Comparison of ENCODE assay signal across 19 cellular contexts in genomic region chr1:71298633-71299032, GRCh38.
DNase-seq lines count a peak whose midpoint lies in the region; ATAC-seq, FAIRE-seq and TF ChIP-seq lines count a peak whose summit lies in the region.
"Had no signal": no experiment of that assay in that cellular context is flagged by ENCODE, and none has a peak within 500 bp of the region (broad histone marks: within the 10 kb centered on the region; RNA-seq: fewer than 3 reads in every experiment).

No MANE protein-coding gene starts in this region.

- no peak for TF ChIP-seq RAD21 in HepG2 (CRISPR knock-in tag; IDR thresholded peaks at IDR 0.05)

- H3K27ac ChIP-seq in HepG2 (ENCODE audit: extremely low read length, insufficient read depth, low read length) (no peak overlapping the region), prostate gland (no peak overlapping the region)
- H3K27ac ChIP-seq: 22Rv1, HL-60, RWPE1 had no signal

- no peak for TF ChIP-seq EP300 in HepG2 (IDR thresholded peaks at IDR 0.05; ENCODE audit: low read depth in 2 of 2, low read length in 2 of 2)
- TF ChIP-seq EP300 in HepG2 (CRISPR knock-in tag; IDR thresholded peaks at IDR 0.05; ENCODE audit: borderline replicate concordance) = no peak

- 4% methylated on average over 2 of the region's 2 CpGs for WGBS in HepG2 (ENCODE audit: low lambda C conversion rate)
- 59% methylated on average over 2 of the region's 2 CpGs for WGBS in prostate gland

- H3K4me1 ChIP-seq in HepG2 (ENCODE audit: insufficient read depth, low read length) (no peaks in the 10 kb centered on the region), prostate gland (replicated peaks) (no peaks in the 10 kb centered on the region)

- peaks cover 90% of the 10 kb centered on the region for H3K9me3 ChIP-seq in HepG2 (ENCODE audit: low read length)
- H3K9me3 ChIP-seq in prostate gland = no peaks in the 10 kb centered on the region

- H3K27me3 ChIP-seq in HepG2 (ENCODE audit: control insufficient read depth in 1 of 2, insufficient read depth in 2 of 2, low read length in 2 of 2) (no peaks in the 10 kb centered on the region), prostate gland (replicated peaks; ENCODE audit: insufficient read depth) (no peaks in the 10 kb centered on the region)

- DNase-seq in DMS 273 (lab: John Stamatoyannopoulos, UW; ENCODE audit: unreplicated experiment) = peak; percentile 56
- DNase-seq in DMS 273 treated with DMSO at 0.1 percent for 48 hours (lab: John Stamatoyannopoulos, UW) = no peak
- peak; percentile 42 for DNase-seq in NCI-H226
- DNase-seq in fibroblast of mammary gland (ENCODE audit: low read depth) = peak; percentile 40
- DNase-seq in sciatic nerve (ENCODE audit: low spot score) = no peak
- no peak for DNase-seq in HepG2 (ENCODE audit: low spot score)
- no peak for DNase-seq in NCI-H187 (lab: John Stamatoyannopoulos, UW)
- no peak for DNase-seq in prostate gland (ENCODE audit: low spot score)
- DNase-seq: C1 segment of cervical spinal cord, DMS53, NCI-H1092 treated with DMSO at 0.1 percent for 48 hours, NCI-H1930, NCI-H524 treated with DMSO at 0.1 percent for 48 hours had no signal

- in situ Hi-C loops in HepG2 (cut with HindIII; ENCODE audit: extremely low pct_ligation_motif_present, low pct_unique_long_range_greater_than_20kb) = loop anchor here (10.0 kb wide), 1 partner anchor 64 kb away; no protein-coding TSS in a partner anchor

- POLR2A ChIA-PET in HepG2 (lab: Yijun Ruan, JAX) = no interaction called here

- intact Hi-C loops in sciatic nerve (cut with DNase I) = no loop called here
- intact Hi-C loops in HepG2 (cut with micrococcal nuclease; ENCODE audit: unreplicated experiment) = no loop called here
- intact Hi-C loops in prostate gland (cut with DNase I) = no loop called here

- no peaks in the 10 kb centered on the region for H3K79me2 ChIP-seq in HepG2 (ENCODE audit: insufficient read depth, low read length)

- no peak overlapping the region for H3K4me2 ChIP-seq in HepG2 (ENCODE audit: low read depth, low read length)

- H4K20me1 ChIP-seq in HepG2 (ENCODE audit: insufficient read depth, low read length) = no peaks in the 10 kb centered on the region

- TF ChIP-seq CTCF in fibroblast of mammary gland (conservative IDR thresholded peaks at IDR 0.05; ENCODE audit: control insufficient read depth, insufficient read depth, low read depth, low read length) = no peak
- no peak for TF ChIP-seq CTCF in HepG2 (CRISPR knock-in tag; IDR thresholded peaks at IDR 0.05)
- TF ChIP-seq CTCF in prostate gland (IDR thresholded peaks at IDR 0.05) = no peak

- H3K36me3 ChIP-seq in HepG2 (replicated peaks in 1 of 2; ENCODE audit: control insufficient read depth in 1 of 2, insufficient read depth in 2 of 2, low read length in 2 of 2) = no peaks in the 10 kb centered on the region
- no peaks in the 10 kb centered on the region for H3K36me3 ChIP-seq in prostate gland

- no peak for TF ChIP-seq POLR2A in HepG2 (IDR thresholded peaks at IDR 0.05; ENCODE audit: insufficient read depth in 1 of 2, low read depth in 2 of 2, low read length in 2 of 2)
- no peak for TF ChIP-seq POLR2A in prostate gland (IDR thresholded peaks at IDR 0.05)

- BruUV-seq in HepG2 (replicated peaks; lab: Mats Ljungman, UMichigan) = no TSS peak

- no peak overlapping the region for H3K9ac ChIP-seq in HepG2 (ENCODE audit: insufficient read depth, low read depth, low read length)

- no peak overlapping the region for H3K4me3 ChIP-seq in fibroblast of mammary gland (ENCODE audit: control insufficient read depth, low read depth, low read length)
- no peak overlapping the region for H3K4me3 ChIP-seq in HepG2 (replicated peaks in 1 of 3; ENCODE audit: insufficient read depth in 1 of 3, low read depth in 2 of 3, low read length in 3 of 3)
- H3K4me3 ChIP-seq in prostate gland = no peak overlapping the region
- H3K4me3 ChIP-seq: K562 had no signal

- no peak for FAIRE-seq in HepG2 (lab: Jason Lieb, UNC)
- FAIRE-seq: G401.6, GM12891, K562 had no signal

- ATAC-seq in sciatic nerve = peak; percentile 56
- no peak for ATAC-seq in HepG2
- ATAC-seq: K562 had no signal

- no peak overlapping the region for H2AFZ ChIP-seq in HepG2 (ENCODE audit: low read length)

- CTCF ChIA-PET in HepG2 (lab: Yijun Ruan, JAX; ENCODE audit: low intra/inter-chr PET ratio, low total read pairs) = no interaction called here

TF ChIP-seq in HepG2, 621 proteins besides CTCF, POLR2A, EP300 and RAD21:
- no peak for TF ChIP-seq PRPF4 (IDR thresholded peaks at IDR 0.05; ENCODE audit: low read depth, low read length, poor library complexity, severe bottlenecking)
- TF ChIP-seq ZNF510 (CRISPR knock-in tag; IDR thresholded peaks at IDR 0.05; ENCODE audit: low read depth) = no peak
- TF ChIP-seq GRHL1 (CRISPR knock-in tag; conservative IDR thresholded peaks at IDR 0.05) = no peak
- TF ChIP-seq ZNF121 (CRISPR knock-in tag; IDR thresholded peaks at IDR 0.05) = no peak
- no peak for TF ChIP-seq DR1 (CRISPR knock-in tag; IDR thresholded peaks at IDR 0.05)
- TF ChIP-seq TEAD2 (CRISPR knock-in tag; IDR thresholded peaks at IDR 0.05) = no peak
- no peak for TF ChIP-seq TARDBP (CRISPR knock-in tag; IDR thresholded peaks at IDR 0.05)
- no peak for TF ChIP-seq E2F1 (CRISPR knock-in tag; IDR thresholded peaks at IDR 0.05)
- TF ChIP-seq ZBTB4 (CRISPR knock-in tag; IDR thresholded peaks at IDR 0.05; ENCODE audit: borderline replicate concordance) = no peak
- TF ChIP-seq ZNF24 (IDR thresholded peaks at IDR 0.05) = no peak

Comparison
In these comparisons a context has a peak if more than half of its experiments do, and no peak if none do; other contexts are left out.
1. DNase-seq: peak in DMS 273 (single experiment), NCI-H226 (single experiment) and fibroblast of mammary gland (single experiment); none in DMS 273 treated with DMSO at 0.1 percent for 48 hours (single experiment), sciatic nerve (single experiment), HepG2 (single experiment), NCI-H187 (0 of 2) and prostate gland (single experiment).